In genomic region chr12:51270847-51271518, GRCh38 we compare ENCODE assay signal across 8 cellular contexts. TPM values are rescaled to one million over a fixed set of nuclear protein-coding genes. Genes with fewer than 3 reads are reported as not detected.
DNase-seq lines count a peak whose midpoint lies in the region; ATAC-seq and TF ChIP-seq lines count a peak whose summit lies in the region.

No MANE protein-coding gene starts in this region.

- TF ChIP-seq EP300 in gastroesophageal sphincter (IDR thresholded peaks at IDR 0.05) = no peak

- intact Hi-C loops in Right ventricle myocardium superior (cut with DNase I) (no loop called here), cardiac septum (cut with DNase I) (no loop called here), prostate gland (cut with DNase I) (no loop called here)

- TF ChIP-seq POLR2A in gastroesophageal sphincter (IDR thresholded peaks at IDR 0.05) (no peak), prostate gland (IDR thresholded peaks at IDR 0.05) (peak; percentile 28)

- 40 to 64% methylated on average over 7 to 9 of the region's 13 CpGs for WGBS in gastroesophageal sphincter (ENCODE audit: low coverage in 1 of 2), 2 donors
- 41% methylated on average over 13 of the region's 13 CpGs for WGBS in prostate gland

- peak overlapping the region; percentile 78 for H3K27ac ChIP-seq in VCaP
- H3K27ac ChIP-seq in gastroesophageal sphincter = peak overlapping the region in 3 of 4 donors; percentile 46 to 77 (median 60)
- peak overlapping the region; percentile 64 to 71 for H3K27ac ChIP-seq in prostate gland

- peaks cover 0 to 20% (median 0%) of the 10 kb centered on the region in 3 donors for H3K4me1 ChIP-seq in gastroesophageal sphincter
- no peaks in the 10 kb centered on the region for H3K4me1 ChIP-seq in prostate gland (replicated peaks)

- H3K4me3 ChIP-seq in gastroesophageal sphincter = peak overlapping the region; percentile 46 to 79
- peak overlapping the region; percentile 58 to 69 for H3K4me3 ChIP-seq in prostate gland

- H3K36me3 ChIP-seq in gastroesophageal sphincter (no peaks in the 10 kb centered on the region), prostate gland (no peaks in the 10 kb centered on the region)

- peak; percentile 16 for ATAC-seq in Right ventricle myocardium superior (ENCODE audit: poor library complexity)
- ATAC-seq in gastroesophageal sphincter = no peak
- no peak for ATAC-seq in GM18861 (IDR thresholded peaks at IDR 0.05; ENCODE audit: unreplicated experiment)

- DNase-seq in Right ventricle myocardium superior (no peak), cardiac septum (ENCODE audit: low spot score) (no peak), prostate gland (ENCODE audit: low spot score) (no peak), cerebellar nuclear complex (lab: John Stamatoyannopoulos, UW) (no peak), KG1 (lab: John Stamatoyannopoulos, UW) (no peak)

- no peaks in the 10 kb centered on the region for H3K9me3 ChIP-seq in gastroesophageal sphincter
- no peaks in the 10 kb centered on the region for H3K9me3 ChIP-seq in prostate gland

- H3K27me3 ChIP-seq in gastroesophageal sphincter = peaks cover 38% of the 10 kb centered on the region
- H3K27me3 ChIP-seq in prostate gland (replicated peaks; ENCODE audit: insufficient read depth) = no peaks in the 10 kb centered on the region

- TF ChIP-seq CTCF in VCaP (conservative IDR thresholded peaks at IDR 0.05) (no peak), gastroesophageal sphincter (IDR thresholded peaks at IDR 0.05) (no peak), prostate gland (IDR thresholded peaks at IDR 0.05) (no peak)

RNA-seq across cellular contexts. Expression of gene SMAGP, which starts 0.8 kb away (rescaled TPM):
- total RNA-seq in Right ventricle myocardium superior (2.8 TPM), cardiac septum (4.4 TPM), gastroesophageal sphincter (1 to 10 TPM; 1.2 to 8.0 (median 3.6) TPM), prostate gland (10 to 100 TPM; 10.7 to 15.4 TPM)

RNA-seq across cellular contexts. Expression of gene DAZAP2, which starts 32.4 kb away (rescaled TPM):
- total RNA-seq in Right ventricle myocardium superior (124 TPM), cardiac septum (169 TPM), gastroesophageal sphincter (100 to 1,000 TPM; 261 to 337 (median 311) TPM), prostate gland (100 to 1,000 TPM; 299 to 374 TPM)

RNA-seq across cellular contexts. Expression of gene BIN2, which starts 53.0 kb away (rescaled TPM):
- total RNA-seq in Right ventricle myocardium superior = 1.5 TPM
- 2.4 TPM for total RNA-seq in cardiac septum
- 1 to 10 TPM in 3 of 4 donors, under 1 TPM in 1; 0.62 to 5.4 (median 2.0) TPM for total RNA-seq in gastroesophageal sphincter
- 1 to 10 TPM; 2.6 to 5.5 TPM for total RNA-seq in prostate gland

RNA-seq across cellular contexts. Expression of gene POU6F1, which starts 53.1 kb away (rescaled TPM):
- 10.0 TPM for total RNA-seq in Right ventricle myocardium superior
- total RNA-seq in cardiac septum = 9.1 TPM
- 10 to 100 TPM; 12.6 to 33.9 (median 17.9) TPM for total RNA-seq in gastroesophageal sphincter
- total RNA-seq in prostate gland = 10 to 100 TPM; 13.5 to 17.2 TPM
